ENCODE assay signal across 9 cellular contexts in genomic region chr18:73414069-73414468, GRCh38.
"Had no signal": no experiment of that assay in that cellular context is flagged by ENCODE, and none has a peak within 500 bp of the region (broad histone marks: within the 10 kb centered on the region; RNA-seq: fewer than 3 reads in every experiment).

No MANE protein-coding gene starts in this region.

- FAIRE-seq: HepG2 had no signal

- H3K36me3 ChIP-seq: HAP-1 had no signal

- H3K27ac ChIP-seq: GM23248, HL-60 had no signal

- DNase-seq: GM23248, GOT3, H7, HFFc6, KBM-7 had no signal

- H3K4me1 ChIP-seq: HAP-1 had no signal

- H3K9me3 ChIP-seq: HAP-1 had no signal

- H3K9ac ChIP-seq: GM23248 had no signal

- ATAC-seq: HCT116, HepG2 had no signal

- H3K4me3 ChIP-seq: GM23248, HAP-1 had no signal
